Comparison of ENCODE assay signal across 37 cellular contexts in the genomic region with DNA sequence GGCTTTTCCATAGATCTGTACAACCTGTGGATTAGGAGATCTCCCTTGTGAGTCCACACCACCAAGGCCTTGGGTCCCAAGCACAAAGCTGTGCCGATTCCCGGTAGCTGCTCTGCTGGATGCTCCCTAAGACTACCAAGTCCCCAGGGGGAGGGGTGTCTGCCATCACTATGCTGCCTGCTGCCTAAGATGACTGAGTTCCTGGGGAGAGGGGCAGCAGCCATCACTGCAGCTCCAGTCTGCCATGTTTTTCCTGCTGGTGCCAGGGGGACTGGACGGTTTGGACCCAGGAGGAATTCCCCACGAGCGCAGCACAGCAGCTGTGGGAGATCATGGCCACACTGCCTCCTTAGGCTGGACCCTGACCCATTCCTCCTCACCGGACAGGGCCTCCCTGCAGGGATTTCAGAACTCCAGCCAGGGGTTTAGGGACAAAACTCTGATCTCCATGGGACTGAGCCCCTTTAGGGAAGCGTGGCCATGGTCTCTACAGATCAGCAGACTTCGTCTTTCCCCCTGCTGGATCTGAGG.
"Had no signal": no experiment of that assay in that cellular context is flagged by ENCODE, and none has a peak within 500 bp of the region (broad histone marks: within the 10 kb centered on the region; RNA-seq: fewer than 3 reads in every experiment).

No MANE protein-coding gene starts in this region.

- H3K4me1 ChIP-seq: adrenal gland, ascending aorta, body of pancreas, breast epithelium had no signal

- H3K4me1 Mint-ChIP-seq: activated naive CD4-positive, alpha-beta T cell treated with anti-CD3 and anti-CD28 coated beads, Interleukin-2, amount 10 ng/mL, durations not matched to agents 7 days and 5 days; activated naive CD4-positive, alpha-beta T cell treated with anti-CD3 and anti-CD28 coated beads, Interleukin-2, amount 50 U/mL, for 24 hours; activated naive CD8-positive, alpha-beta T cell treated with anti-CD3 and anti-CD28 coated beads for 36 hours; activated naive CD8-positive, alpha-beta T cell treated with anti-CD3 and anti-CD28 coated beads, Interleukin-2, amount 10 ng/mL, durations not matched to agents 7 days and 5 days; activated naive CD8-positive, alpha-beta T cell treated with anti-CD3 and anti-CD28 coated beads, Interleukin-2, amount 50 U/mL, for 24 hours; activated T-helper 17 cell treated with anti-CD3 and anti-CD28 coated beads, Interleukin-2, amount 50 U/mL, for 72 hours; central memory CD8-positive, alpha-beta T cell had no signal

- ATAC-seq: activated naive CD4-positive, alpha-beta T cell treated with anti-CD3 and anti-CD28 coated beads, Interleukin-2, amount 50 U/mL, for 72 hours; activated naive CD8-positive, alpha-beta T cell treated with anti-CD3 and anti-CD28 coated beads, Interleukin-2, amount 50 U/mL, for 24 hours; activated T-cell treated with anti-CD3 and anti-CD28 coated beads, Interleukin-2, amount 50 U/mL, for 4 hours; activated T-cell treated with anti-CD3 and anti-CD28 coated beads, Interleukin-2, amount 50 U/mL, for 72 hours; activated T-helper 17 cell treated with anti-CD3 and anti-CD28 coated beads, Interleukin-2, amount 50 U/mL, for 72 hours; body of pancreas had no signal

- H3K4me3 Mint-ChIP-seq: activated naive CD4-positive, alpha-beta T cell treated with anti-CD3 and anti-CD28 coated beads for 36 hours; activated naive CD4-positive, alpha-beta T cell treated with anti-CD3 and anti-CD28 coated beads, Interleukin-2, amount 10 ng/mL, durations not matched to agents 7 days and 5 days; activated naive CD4-positive, alpha-beta T cell treated with anti-CD3 and anti-CD28 coated beads, Interleukin-2, amount 50 U/mL, for 24 hours; activated naive CD8-positive, alpha-beta T cell; activated naive CD8-positive, alpha-beta T cell treated with anti-CD3 and anti-CD28 coated beads for 36 hours; activated naive CD8-positive, alpha-beta T cell treated with anti-CD3 and anti-CD28 coated beads, Interleukin-2, amount 10 ng/mL, durations not matched to agents 7 days and 5 days; activated naive CD8-positive, alpha-beta T cell treated with anti-CD3 and anti-CD28 coated beads, Interleukin-2, amount 50 U/mL, for 24 hours; activated T-cell treated with anti-CD3 and anti-CD28 coated beads, Interleukin-2, amount 50 U/mL, for 24 hours; activated T-cell treated with anti-CD3 and anti-CD28 coated beads, Interleukin-2, amount 50 U/mL, for 4 hours; activated T-cell treated with anti-CD3 and anti-CD28 coated beads, Interleukin-2, amount 50 U/mL, for 72 hours; activated T-helper 1 cell treated with anti-CD3 and anti-CD28 coated beads, Interleukin-12 subunit alpha, Interleukin-12 subunit beta, Interleukin-2, Interleukin-4 antibody, amounts not matched to agents 30 ng/mL and 10 ng/mL and 1 ng/mL, durations not matched to agents 14 hours and 24 hours and 36 hours; activated T-helper 17 cell treated with anti-CD3 and anti-CD28 coated beads, Interleukin-2, amount 50 U/mL, for 72 hours; brain; central memory CD8-positive, alpha-beta T cell had no signal

- H3K27me3 ChIP-seq: adrenal gland, ascending aorta, body of pancreas, brain microvascular endothelial cell, breast epithelium, cardiac muscle cell had no signal

- H3K9me3 ChIP-seq: adrenal gland, ascending aorta, breast epithelium had no signal

- H3K36me3 ChIP-seq: adrenal gland, ascending aorta, brain microvascular endothelial cell, breast epithelium, cardiac muscle cell had no signal

- DNase-seq: activated effector memory CD4-positive, alpha-beta T cell treated with anti-CD3 and anti-CD28 coated beads, Interleukin-2, amount 50 U/mL, for 16 hours; activated effector memory CD4-positive, alpha-beta T cell treated with Interleukin-2 at 50 U/mL for 16 hours; activated gamma-delta T cell; activated gamma-delta T cell treated with Interleukin-2 at 50 U/mL for 16 hours; activated naive CD4-positive, alpha-beta T cell; activated naive CD4-positive, alpha-beta T cell treated with anti-CD3 and anti-CD28 coated beads for 36 hours; activated naive CD4-positive, alpha-beta T cell treated with anti-CD3 and anti-CD28 coated beads, Interleukin-2, amount 10 ng/mL, durations not matched to agents 7 days and 5 days; activated naive CD4-positive, alpha-beta T cell treated with anti-CD3 and anti-CD28 coated beads, Interleukin-2, amount 50 U/mL, for 16 hours; activated naive CD4-positive, alpha-beta T cell treated with Interleukin-2 at 50 U/mL for 16 hours; activated naive CD8-positive, alpha-beta T cell treated with anti-CD3 and anti-CD28 coated beads for 36 hours; activated naive CD8-positive, alpha-beta T cell treated with anti-CD3 and anti-CD28 coated beads, Interleukin-2, amount 10 ng/mL, durations not matched to agents 7 days and 5 days; activated naive CD8-positive, alpha-beta T cell treated with anti-CD3 and anti-CD28 coated beads, Interleukin-2, amount 50 U/mL, for 24 hours; activated T-cell treated with anti-CD3 and anti-CD28 coated beads for 4 hours; activated T-cell treated with anti-CD3 and anti-CD28 coated beads, Interleukin-2, amount 50 U/mL, for 1 hour; activated T-cell treated with anti-CD3 and anti-CD28 coated beads, Interleukin-2, amount 50 U/mL, for 24 hours; activated T-cell treated with anti-CD3 and anti-CD28 coated beads, Interleukin-2, amount 50 U/mL, for 4 hours; activated T-cell treated with anti-CD3 and anti-CD28 coated beads, Interleukin-2, amount 50 U/mL, for 48 hours; activated T-cell treated with anti-CD3 and anti-CD28 coated beads, Interleukin-2, amount 50 U/mL, for 72 hours; adrenal gland; amniotic stem cell; amygdala; anterior cingulate cortex; body of pancreas; brain microvascular endothelial cell; central memory CD4-positive, alpha-beta T cell; cerebellar nuclear complex had no signal

- H3K4me3 ChIP-seq: adrenal gland, ascending aorta, body of pancreas, breast epithelium, cardiac muscle cell had no signal

- H3K36me3 Mint-ChIP-seq: activated naive CD4-positive, alpha-beta T cell treated with anti-CD3 and anti-CD28 coated beads, Interleukin-2, amount 10 ng/mL, durations not matched to agents 7 days and 5 days; activated naive CD4-positive, alpha-beta T cell treated with anti-CD3 and anti-CD28 coated beads, Interleukin-2, amount 50 U/mL, for 24 hours; activated naive CD8-positive, alpha-beta T cell; activated naive CD8-positive, alpha-beta T cell treated with anti-CD3 and anti-CD28 coated beads for 36 hours; activated naive CD8-positive, alpha-beta T cell treated with anti-CD3 and anti-CD28 coated beads, Interleukin-2, amount 10 ng/mL, durations not matched to agents 7 days and 5 days had no signal

- H3K27ac ChIP-seq: adrenal gland, ascending aorta, body of pancreas, brain microvascular endothelial cell, breast epithelium, cardiac muscle cell had no signal

- H3K27me3 Mint-ChIP-seq: activated naive CD4-positive, alpha-beta T cell treated with anti-CD3 and anti-CD28 coated beads, Interleukin-2, amount 10 ng/mL, durations not matched to agents 7 days and 5 days; activated naive CD8-positive, alpha-beta T cell; activated naive CD8-positive, alpha-beta T cell treated with anti-CD3 and anti-CD28 coated beads for 36 hours; activated naive CD8-positive, alpha-beta T cell treated with anti-CD3 and anti-CD28 coated beads, Interleukin-2, amount 10 ng/mL, durations not matched to agents 7 days and 5 days; activated naive CD8-positive, alpha-beta T cell treated with anti-CD3 and anti-CD28 coated beads, Interleukin-2, amount 50 U/mL, for 24 hours; activated T-cell treated with anti-CD3 and anti-CD28 coated beads, Interleukin-2, amount 50 U/mL, for 24 hours; activated T-helper 17 cell treated with anti-CD3 and anti-CD28 coated beads, Interleukin-2, amount 50 U/mL, for 72 hours; brain; central memory CD8-positive, alpha-beta T cell had no signal

- H3K27ac Mint-ChIP-seq: activated naive CD4-positive, alpha-beta T cell treated with anti-CD3 and anti-CD28 coated beads for 36 hours; activated naive CD4-positive, alpha-beta T cell treated with anti-CD3 and anti-CD28 coated beads, Interleukin-2, amount 10 ng/mL, durations not matched to agents 7 days and 5 days; activated naive CD4-positive, alpha-beta T cell treated with anti-CD3 and anti-CD28 coated beads, Interleukin-2, amount 50 U/mL, for 24 hours; activated naive CD4-positive, alpha-beta T cell treated with anti-CD3 and anti-CD28 coated beads, Interleukin-2, amount 50 U/mL, for 72 hours; activated naive CD8-positive, alpha-beta T cell; activated naive CD8-positive, alpha-beta T cell treated with anti-CD3 and anti-CD28 coated beads for 36 hours; activated naive CD8-positive, alpha-beta T cell treated with anti-CD3 and anti-CD28 coated beads, Interleukin-2, amount 10 ng/mL, durations not matched to agents 7 days and 5 days; activated naive CD8-positive, alpha-beta T cell treated with anti-CD3 and anti-CD28 coated beads, Interleukin-2, amount 50 U/mL, for 24 hours; activated T-cell treated with anti-CD3 and anti-CD28 coated beads, Interleukin-2, amount 50 U/mL, for 24 hours; activated T-cell treated with anti-CD3 and anti-CD28 coated beads, Interleukin-2, amount 50 U/mL, for 72 hours; activated T-helper 1 cell treated with anti-CD3 and anti-CD28 coated beads, Interleukin-12 subunit alpha, Interleukin-12 subunit beta, Interleukin-2, Interleukin-4 antibody, amounts not matched to agents 30 ng/mL and 10 ng/mL and 1 ng/mL, durations not matched to agents 14 hours and 24 hours and 36 hours; activated T-helper 17 cell treated with anti-CD3 and anti-CD28 coated beads, Interleukin-2, amount 50 U/mL, for 72 hours; activated T-helper 2 cell treated with anti-CD3 and anti-CD28 coated beads, Interferon-gamma antibody, Interleukin-2, Interleukin-4, amounts not matched to agents 10 μg/mL and 5 μg/mL and 100 μg/mL, durations not matched to agents 14 hours and 24 hours and 36 hours; brain had no signal
